In the genomic region with DNA sequence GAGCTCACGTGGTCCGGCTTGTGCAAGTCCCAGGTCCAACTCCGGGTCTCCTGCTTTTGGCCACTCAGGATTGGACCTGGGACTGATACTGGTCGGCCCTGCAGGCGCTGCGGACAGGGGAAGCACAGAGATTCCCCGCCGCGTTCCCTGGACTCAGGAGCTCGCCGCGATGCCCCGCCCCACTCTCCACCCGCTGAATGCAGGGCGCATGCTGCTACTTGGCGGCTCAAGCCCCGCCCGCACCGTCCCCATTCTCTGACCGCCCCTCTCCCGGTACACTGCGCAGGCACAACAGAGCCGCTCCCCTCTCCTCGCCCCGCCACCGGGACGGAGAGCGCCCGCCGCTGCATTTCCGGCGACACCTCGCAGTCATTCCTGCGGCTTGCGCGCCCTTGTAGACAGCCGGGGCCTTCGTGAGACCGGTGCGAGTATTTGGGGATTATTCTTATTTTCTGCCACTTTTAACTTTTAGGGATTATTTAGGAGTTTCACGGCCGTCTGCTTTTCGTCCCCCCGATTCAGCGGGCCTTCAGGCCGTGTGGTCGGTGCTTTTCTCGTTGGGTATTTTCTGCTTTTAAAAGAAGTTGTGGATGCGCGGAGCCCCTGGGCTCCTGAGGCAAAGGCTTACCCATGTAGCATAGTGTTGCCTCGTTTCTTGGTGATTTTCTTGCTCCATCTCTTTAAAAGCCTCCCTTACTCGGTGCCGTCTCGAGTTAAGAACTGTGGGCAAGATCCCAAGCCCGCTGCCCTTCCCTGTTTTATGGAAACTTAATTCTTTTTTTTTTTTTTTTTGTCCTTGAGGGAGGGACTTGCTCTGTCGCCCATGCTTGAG, we compare ENCODE assay signal across 1 cellular context.
TF ChIP-seq lines count a peak whose summit lies in the region.

A gene (plus strand): TSS at position 251 of the 832 bp plus-strand sequence. CDS start 1,544 bp downstream, outside the sequence.

TF ChIP-seq in HepG2, 621 proteins besides CTCF, POLR2A, EP300 and RAD21 (continued from another document and continues in another):
- TF ChIP-seq, protein P1, sequence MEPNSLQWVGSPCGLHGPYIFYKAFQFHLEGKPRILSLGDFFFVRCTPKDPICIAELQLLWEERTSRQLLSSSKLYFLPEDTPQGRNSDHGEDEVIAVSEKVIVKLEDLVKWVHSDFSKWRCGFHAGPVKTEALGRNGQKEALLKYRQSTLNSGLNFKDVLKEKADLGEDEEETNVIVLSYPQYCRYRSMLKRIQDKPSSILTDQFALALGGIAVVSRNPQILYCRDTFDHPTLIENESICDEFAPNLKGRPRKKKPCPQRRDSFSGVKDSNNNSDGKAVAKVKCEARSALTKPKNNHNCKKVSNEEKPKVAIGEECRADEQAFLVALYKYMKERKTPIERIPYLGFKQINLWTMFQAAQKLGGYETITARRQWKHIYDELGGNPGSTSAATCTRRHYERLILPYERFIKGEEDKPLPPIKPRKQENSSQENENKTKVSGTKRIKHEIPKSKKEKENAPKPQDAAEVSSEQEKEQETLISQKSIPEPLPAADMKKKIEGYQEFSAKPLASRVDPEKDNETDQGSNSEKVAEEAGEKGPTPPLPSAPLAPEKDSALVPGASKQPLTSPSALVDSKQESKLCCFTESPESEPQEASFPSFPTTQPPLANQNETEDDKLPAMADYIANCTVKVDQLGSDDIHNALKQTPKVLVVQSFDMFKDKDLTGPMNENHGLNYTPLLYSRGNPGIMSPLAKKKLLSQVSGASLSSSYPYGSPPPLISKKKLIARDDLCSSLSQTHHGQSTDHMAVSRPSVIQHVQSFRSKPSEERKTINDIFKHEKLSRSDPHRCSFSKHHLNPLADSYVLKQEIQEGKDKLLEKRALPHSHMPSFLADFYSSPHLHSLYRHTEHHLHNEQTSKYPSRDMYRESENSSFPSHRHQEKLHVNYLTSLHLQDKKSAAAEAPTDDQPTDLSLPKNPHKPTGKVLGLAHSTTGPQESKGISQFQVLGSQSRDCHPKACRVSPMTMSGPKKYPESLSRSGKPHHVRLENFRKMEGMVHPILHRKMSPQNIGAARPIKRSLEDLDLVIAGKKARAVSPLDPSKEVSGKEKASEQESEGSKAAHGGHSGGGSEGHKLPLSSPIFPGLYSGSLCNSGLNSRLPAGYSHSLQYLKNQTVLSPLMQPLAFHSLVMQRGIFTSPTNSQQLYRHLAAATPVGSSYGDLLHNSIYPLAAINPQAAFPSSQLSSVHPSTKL (CRISPR knock-in tag; IDR thresholded peaks at IDR 0.05), result peak; percentile 73
- TF ChIP-seq ZFP1 (CRISPR knock-in tag; IDR thresholded peaks at IDR 0.05), result peak; percentile 91
- TF ChIP-seq JDP2 (CRISPR knock-in tag; IDR thresholded peaks at IDR 0.05; ENCODE audit: borderline replicate concordance), result no peak; the same call in 1 of the 2 replicates
- 0 out of 2 replicates have a peak, but pooled peaks have one; percentile 89 for TF ChIP-seq RARG (CRISPR knock-in tag; IDR thresholded peaks at IDR 0.05; ENCODE audit: low read depth)
- TF ChIP-seq, protein P2, sequence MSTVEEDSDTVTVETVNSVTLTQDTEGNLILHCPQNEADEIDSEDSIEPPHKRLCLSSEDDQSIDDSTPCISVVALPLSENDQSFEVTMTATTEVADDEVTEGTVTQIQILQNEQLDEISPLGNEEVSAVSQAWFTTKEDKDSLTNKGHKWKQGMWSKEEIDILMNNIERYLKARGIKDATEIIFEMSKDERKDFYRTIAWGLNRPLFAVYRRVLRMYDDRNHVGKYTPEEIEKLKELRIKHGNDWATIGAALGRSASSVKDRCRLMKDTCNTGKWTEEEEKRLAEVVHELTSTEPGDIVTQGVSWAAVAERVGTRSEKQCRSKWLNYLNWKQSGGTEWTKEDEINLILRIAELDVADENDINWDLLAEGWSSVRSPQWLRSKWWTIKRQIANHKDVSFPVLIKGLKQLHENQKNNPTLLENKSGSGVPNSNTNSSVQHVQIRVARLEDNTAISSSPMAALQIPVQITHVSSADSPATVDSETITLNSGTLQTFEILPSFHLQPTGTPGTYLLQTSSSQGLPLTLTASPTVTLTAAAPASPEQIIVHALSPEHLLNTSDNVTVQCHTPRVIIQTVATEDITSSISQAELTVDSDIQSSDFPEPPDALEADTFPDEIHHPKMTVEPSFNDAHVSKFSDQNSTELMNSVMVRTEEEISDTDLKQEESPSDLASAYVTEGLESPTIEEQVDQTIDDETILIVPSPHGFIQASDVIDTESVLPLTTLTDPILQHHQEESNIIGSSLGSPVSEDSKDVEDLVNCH (CRISPR knock-in tag; IDR thresholded peaks at IDR 0.05), result no peak; the same call in none of the 2 replicates
- peak; percentile 92 for TF ChIP-seq TEAD3 (CRISPR knock-in tag; optimal IDR thresholded peaks at IDR 0.05; ENCODE audit: borderline replicate concordance)
- peak; percentile 98 for TF ChIP-seq SAP130 (CRISPR knock-in tag; IDR thresholded peaks at IDR 0.05; ENCODE audit: low read depth)
- no peak for TF ChIP-seq ZNF446 (CRISPR knock-in tag; IDR thresholded peaks at IDR 0.05)
- TF ChIP-seq PAX8 (CRISPR knock-in tag; IDR thresholded peaks at IDR 0.05; ENCODE audit: borderline replicate concordance), result peak; percentile 39; the same call in 1 of the 2 replicates
- TF ChIP-seq U2AF2 (IDR thresholded peaks at IDR 0.05; ENCODE audit: low read depth, low read length), result no peak
- TF ChIP-seq, protein P3, sequence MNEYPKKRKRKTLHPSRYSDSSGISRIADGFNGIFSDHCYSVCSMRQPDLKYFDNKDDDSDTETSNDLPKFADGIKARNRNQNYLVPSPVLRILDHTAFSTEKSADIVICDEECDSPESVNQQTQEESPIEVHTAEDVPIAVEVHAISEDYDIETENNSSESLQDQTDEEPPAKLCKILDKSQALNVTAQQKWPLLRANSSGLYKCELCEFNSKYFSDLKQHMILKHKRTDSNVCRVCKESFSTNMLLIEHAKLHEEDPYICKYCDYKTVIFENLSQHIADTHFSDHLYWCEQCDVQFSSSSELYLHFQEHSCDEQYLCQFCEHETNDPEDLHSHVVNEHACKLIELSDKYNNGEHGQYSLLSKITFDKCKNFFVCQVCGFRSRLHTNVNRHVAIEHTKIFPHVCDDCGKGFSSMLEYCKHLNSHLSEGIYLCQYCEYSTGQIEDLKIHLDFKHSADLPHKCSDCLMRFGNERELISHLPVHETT (CRISPR knock-in tag; conservative IDR thresholded peaks at IDR 0.05), result peak; percentile 100
- TF ChIP-seq, protein P4, sequence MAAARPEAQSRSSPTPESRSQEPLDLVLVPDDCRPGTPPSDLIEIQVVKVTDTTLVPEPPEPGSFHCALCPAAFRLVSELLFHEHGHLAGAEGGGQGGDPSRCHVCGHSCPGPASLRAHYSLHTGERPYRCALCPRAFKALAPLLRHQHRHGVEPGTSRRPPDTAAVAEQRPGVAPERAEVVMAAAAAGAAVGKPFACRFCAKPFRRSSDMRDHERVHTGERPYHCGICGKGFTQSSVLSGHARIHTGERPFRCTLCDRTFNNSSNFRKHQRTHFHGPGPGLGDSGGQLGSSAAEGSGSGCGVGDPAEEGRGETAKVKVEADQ (CRISPR knock-in tag; IDR thresholded peaks at IDR 0.05; ENCODE audit: borderline replicate concordance), result peak; percentile 86
- TF ChIP-seq ZNF33A (CRISPR knock-in tag; IDR thresholded peaks at IDR 0.05; ENCODE audit: borderline replicate concordance), result no peak
- peak; percentile 62; the same call in 1 of the 2 replicates for TF ChIP-seq RBAK (CRISPR knock-in tag; IDR thresholded peaks at IDR 0.05)
- TF ChIP-seq KLF16 (CRISPR knock-in tag; IDR thresholded peaks at IDR 0.05), result peak in 1 of 2 experiments; percentile 86; a peak in 2 of 4 replicates
- no peak for TF ChIP-seq EHMT2 (IDR thresholded peaks at IDR 0.05; ENCODE audit: borderline replicate concordance, low read depth, low read length)
- TF ChIP-seq, protein P5, sequence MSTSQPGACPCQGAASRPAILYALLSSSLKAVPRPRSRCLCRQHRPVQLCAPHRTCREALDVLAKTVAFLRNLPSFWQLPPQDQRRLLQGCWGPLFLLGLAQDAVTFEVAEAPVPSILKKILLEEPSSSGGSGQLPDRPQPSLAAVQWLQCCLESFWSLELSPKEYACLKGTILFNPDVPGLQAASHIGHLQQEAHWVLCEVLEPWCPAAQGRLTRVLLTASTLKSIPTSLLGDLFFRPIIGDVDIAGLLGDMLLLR (CRISPR knock-in tag; IDR thresholded peaks at IDR 0.05), result no peak
- TF ChIP-seq SIN3A (IDR thresholded peaks at IDR 0.05; ENCODE audit: borderline replicate concordance, low read depth, low read length), result no peak; the same call in 1 of the 2 replicates
- TF ChIP-seq ZNF138 (CRISPR knock-in tag; IDR thresholded peaks at IDR 0.05; ENCODE audit: low read depth), result peak; percentile 36; the same call in 1 of the 2 replicates
- TF ChIP-seq PHF5A (CRISPR knock-in tag; IDR thresholded peaks at IDR 0.05; ENCODE audit: low read depth, unreplicated experiment), result no peak
- TF ChIP-seq HOXD1 (CRISPR knock-in tag; IDR thresholded peaks at IDR 0.05), result peak; percentile 23; the same call in 1 of the 2 replicates
- TF ChIP-seq, protein P6, sequence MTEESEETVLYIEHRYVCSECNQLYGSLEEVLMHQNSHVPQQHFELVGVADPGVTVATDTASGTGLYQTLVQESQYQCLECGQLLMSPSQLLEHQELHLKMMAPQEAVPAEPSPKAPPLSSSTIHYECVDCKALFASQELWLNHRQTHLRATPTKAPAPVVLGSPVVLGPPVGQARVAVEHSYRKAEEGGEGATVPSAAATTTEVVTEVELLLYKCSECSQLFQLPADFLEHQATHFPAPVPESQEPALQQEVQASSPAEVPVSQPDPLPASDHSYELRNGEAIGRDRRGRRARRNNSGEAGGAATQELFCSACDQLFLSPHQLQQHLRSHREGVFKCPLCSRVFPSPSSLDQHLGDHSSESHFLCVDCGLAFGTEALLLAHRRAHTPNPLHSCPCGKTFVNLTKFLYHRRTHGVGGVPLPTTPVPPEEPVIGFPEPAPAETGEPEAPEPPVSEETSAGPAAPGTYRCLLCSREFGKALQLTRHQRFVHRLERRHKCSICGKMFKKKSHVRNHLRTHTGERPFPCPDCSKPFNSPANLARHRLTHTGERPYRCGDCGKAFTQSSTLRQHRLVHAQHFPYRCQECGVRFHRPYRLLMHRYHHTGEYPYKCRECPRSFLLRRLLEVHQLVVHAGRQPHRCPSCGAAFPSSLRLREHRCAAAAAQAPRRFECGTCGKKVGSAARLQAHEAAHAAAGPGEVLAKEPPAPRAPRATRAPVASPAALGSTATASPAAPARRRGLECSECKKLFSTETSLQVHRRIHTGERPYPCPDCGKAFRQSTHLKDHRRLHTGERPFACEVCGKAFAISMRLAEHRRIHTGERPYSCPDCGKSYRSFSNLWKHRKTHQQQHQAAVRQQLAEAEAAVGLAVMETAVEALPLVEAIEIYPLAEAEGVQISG (CRISPR knock-in tag; IDR thresholded peaks at IDR 0.05), result peak; percentile 90
- TF ChIP-seq ZNF879 (CRISPR knock-in tag; IDR thresholded peaks at IDR 0.05), result 0 out of 2 replicates have a peak, but pooled peaks have one; percentile 86
- peak; percentile 91 for TF ChIP-seq POGZ (CRISPR knock-in tag; IDR thresholded peaks at IDR 0.05)
- no peak for TF ChIP-seq ZNF839 (CRISPR knock-in tag; IDR thresholded peaks at IDR 0.05; ENCODE audit: borderline replicate concordance)
- TF ChIP-seq, protein P7, sequence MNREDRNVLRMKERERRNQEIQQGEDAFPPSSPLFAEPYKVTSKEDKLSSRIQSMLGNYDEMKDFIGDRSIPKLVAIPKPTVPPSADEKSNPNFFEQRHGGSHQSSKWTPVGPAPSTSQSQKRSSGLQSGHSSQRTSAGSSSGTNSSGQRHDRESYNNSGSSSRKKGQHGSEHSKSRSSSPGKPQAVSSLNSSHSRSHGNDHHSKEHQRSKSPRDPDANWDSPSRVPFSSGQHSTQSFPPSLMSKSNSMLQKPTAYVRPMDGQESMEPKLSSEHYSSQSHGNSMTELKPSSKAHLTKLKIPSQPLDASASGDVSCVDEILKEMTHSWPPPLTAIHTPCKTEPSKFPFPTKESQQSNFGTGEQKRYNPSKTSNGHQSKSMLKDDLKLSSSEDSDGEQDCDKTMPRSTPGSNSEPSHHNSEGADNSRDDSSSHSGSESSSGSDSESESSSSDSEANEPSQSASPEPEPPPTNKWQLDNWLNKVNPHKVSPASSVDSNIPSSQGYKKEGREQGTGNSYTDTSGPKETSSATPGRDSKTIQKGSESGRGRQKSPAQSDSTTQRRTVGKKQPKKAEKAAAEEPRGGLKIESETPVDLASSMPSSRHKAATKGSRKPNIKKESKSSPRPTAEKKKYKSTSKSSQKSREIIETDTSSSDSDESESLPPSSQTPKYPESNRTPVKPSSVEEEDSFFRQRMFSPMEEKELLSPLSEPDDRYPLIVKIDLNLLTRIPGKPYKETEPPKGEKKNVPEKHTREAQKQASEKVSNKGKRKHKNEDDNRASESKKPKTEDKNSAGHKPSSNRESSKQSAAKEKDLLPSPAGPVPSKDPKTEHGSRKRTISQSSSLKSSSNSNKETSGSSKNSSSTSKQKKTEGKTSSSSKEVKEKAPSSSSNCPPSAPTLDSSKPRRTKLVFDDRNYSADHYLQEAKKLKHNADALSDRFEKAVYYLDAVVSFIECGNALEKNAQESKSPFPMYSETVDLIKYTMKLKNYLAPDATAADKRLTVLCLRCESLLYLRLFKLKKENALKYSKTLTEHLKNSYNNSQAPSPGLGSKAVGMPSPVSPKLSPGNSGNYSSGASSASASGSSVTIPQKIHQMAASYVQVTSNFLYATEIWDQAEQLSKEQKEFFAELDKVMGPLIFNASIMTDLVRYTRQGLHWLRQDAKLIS (CRISPR knock-in tag; IDR thresholded peaks at IDR 0.05), result no peak
- TF ChIP-seq ZNF451 (CRISPR knock-in tag; IDR thresholded peaks at IDR 0.05), result no peak
- no peak for TF ChIP-seq ZNF841 (CRISPR knock-in tag; IDR thresholded peaks at IDR 0.05; ENCODE audit: borderline replicate concordance)
- TF ChIP-seq PAF1 (CRISPR knock-in tag; IDR thresholded peaks at IDR 0.05), result no peak
- no peak for TF ChIP-seq THYN1 (CRISPR knock-in tag; IDR thresholded peaks at IDR 0.05; ENCODE audit: borderline replicate concordance, low read depth)
- peak; percentile 96 for TF ChIP-seq SPEN (CRISPR knock-in tag; IDR thresholded peaks at IDR 0.05; ENCODE audit: low read depth)
- TF ChIP-seq ZFP62 (CRISPR knock-in tag; IDR thresholded peaks at IDR 0.05), result no peak; the same call in 1 of the 2 replicates
- no peak; the same call in 1 of the 2 replicates for TF ChIP-seq SAFB2 (CRISPR knock-in tag; IDR thresholded peaks at IDR 0.05; ENCODE audit: borderline replicate concordance, low read depth)
- TF ChIP-seq NFIB (CRISPR knock-in tag; IDR thresholded peaks at IDR 0.05; ENCODE audit: borderline replicate concordance), result no peak
- TF ChIP-seq, protein P8, sequence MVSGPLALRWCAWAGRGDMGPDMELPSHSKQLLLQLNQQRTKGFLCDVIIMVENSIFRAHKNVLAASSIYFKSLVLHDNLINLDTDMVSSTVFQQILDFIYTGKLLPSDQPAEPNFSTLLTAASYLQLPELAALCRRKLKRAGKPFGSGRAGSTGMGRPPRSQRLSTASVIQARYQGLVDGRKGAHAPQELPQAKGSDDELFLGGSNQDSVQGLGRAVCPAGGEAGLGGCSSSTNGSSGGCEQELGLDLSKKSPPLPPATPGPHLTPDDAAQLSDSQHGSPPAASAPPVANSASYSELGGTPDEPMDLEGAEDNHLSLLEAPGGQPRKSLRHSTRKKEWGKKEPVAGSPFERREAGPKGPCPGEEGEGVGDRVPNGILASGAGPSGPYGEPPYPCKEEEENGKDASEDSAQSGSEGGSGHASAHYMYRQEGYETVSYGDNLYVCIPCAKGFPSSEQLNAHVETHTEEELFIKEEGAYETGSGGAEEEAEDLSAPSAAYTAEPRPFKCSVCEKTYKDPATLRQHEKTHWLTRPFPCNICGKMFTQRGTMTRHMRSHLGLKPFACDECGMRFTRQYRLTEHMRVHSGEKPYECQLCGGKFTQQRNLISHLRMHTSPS (CRISPR knock-in tag; IDR thresholded peaks at IDR 0.05; ENCODE audit: low read depth), result no peak
- TF ChIP-seq RFX1 (IDR thresholded peaks at IDR 0.05), result no peak
- TF ChIP-seq ZSCAN30 (CRISPR knock-in tag; IDR thresholded peaks at IDR 0.05), result no peak; the same call in 1 of the 2 replicates
- peak; percentile 96 for TF ChIP-seq ZNF605 (CRISPR knock-in tag; IDR thresholded peaks at IDR 0.05)
